ENCODE assay signal across 9 cellular contexts in the genomic region with DNA sequence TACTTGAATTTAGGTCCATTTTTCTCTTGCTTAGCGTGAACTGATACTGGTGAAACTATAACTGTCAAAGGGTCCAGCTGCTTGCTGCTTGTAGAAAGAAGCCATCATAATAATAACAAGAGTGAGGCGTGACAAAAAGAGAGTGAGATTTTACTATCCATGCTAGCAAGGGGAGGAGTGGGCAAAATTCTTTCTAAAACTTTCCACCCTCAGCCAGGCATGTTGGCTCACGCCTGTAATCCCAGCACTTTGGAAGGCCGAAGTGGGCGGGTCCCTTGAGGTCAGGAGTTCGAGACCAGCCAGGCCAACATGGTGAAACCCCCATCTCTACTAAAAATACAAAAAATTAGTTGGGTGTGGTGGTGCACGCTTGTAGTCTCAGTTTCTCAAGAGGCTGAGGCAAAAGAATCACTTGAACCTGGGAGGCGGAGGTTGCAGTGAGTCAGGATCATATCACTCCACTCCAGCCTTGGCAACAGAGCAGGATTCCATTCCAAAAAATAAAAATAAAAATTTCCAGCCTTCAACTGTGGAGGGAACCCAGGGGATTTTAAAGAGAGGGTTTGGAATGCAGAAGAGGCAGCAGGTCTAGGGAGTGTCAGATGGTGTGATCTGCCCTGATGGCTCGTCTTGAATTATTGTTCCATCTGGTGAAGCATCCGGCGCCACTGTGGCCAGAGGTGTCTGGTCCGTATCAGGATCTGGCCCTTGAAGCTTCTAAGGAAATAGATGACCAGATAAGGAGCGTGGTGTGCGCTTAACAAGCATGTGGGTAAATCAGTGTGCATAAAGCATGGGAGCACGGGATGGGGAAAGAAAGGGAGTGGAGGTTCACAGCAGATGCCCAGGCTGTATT. TPM values are rescaled to one million over a fixed set of nuclear protein-coding genes. Genes with fewer than 3 reads are reported as not detected.
DNase-seq lines count a peak whose midpoint lies in the region; ATAC-seq, FAIRE-seq and TF ChIP-seq lines count a peak whose summit lies in the region.
"Had no signal": no experiment of that assay in that cellular context is flagged by ENCODE, and none has a peak within 500 bp of the region (broad histone marks: within the 10 kb centered on the region; RNA-seq: fewer than 3 reads in every experiment).

No MANE protein-coding gene starts in this region.

- H3K27me3 ChIP-seq in muscle layer of colon (ENCODE audit: control insufficient read depth in 1 of 2, insufficient read depth in 2 of 2, low read length in 2 of 2): no peaks in the 10 kb centered on the region
- no peaks in the 10 kb centered on the region for H3K27me3 ChIP-seq in suprapubic skin

- peak overlapping the region; percentile 18 for H3K27ac ChIP-seq in muscle layer of colon (ENCODE audit: low read depth, low read length)
- H3K27ac ChIP-seq in suprapubic skin: no peak overlapping the region

- no peak for TF ChIP-seq POLR2A in suprapubic skin (IDR thresholded peaks at IDR 0.05)

- H3K9ac ChIP-seq in muscle layer of colon (ENCODE audit: low read length): no peak overlapping the region

- no peak overlapping the region for H3K4me3 Mint-ChIP-seq in activated naive CD8-positive, alpha-beta T cell treated with anti-CD3 and anti-CD28 coated beads for 36 hours

- H3K4me3 ChIP-seq in muscle layer of colon (ENCODE audit: low read depth in 1 of 2, low read length in 2 of 2): no peak overlapping the region
- no peak overlapping the region for H3K4me3 ChIP-seq in suprapubic skin

- peaks cover 43% of the 10 kb centered on the region for H3K4me1 Mint-ChIP-seq in activated naive CD8-positive, alpha-beta T cell treated with anti-CD3 and anti-CD28 coated beads for 36 hours

- peak; percentile 36 for ATAC-seq in GM21390 (IDR thresholded peaks at IDR 0.05; ENCODE audit: unreplicated experiment)

- no peak for TF ChIP-seq CTCF in suprapubic skin (IDR thresholded peaks at IDR 0.05)

- FAIRE-seq in HTR-8/SVneo (lab: Jason Lieb, UNC): no peak

- H3K9me3 ChIP-seq in muscle layer of colon (ENCODE audit: low read length): peaks cover 2% of the 10 kb centered on the region
- H3K9me3 ChIP-seq in suprapubic skin: no peaks in the 10 kb centered on the region

- 72% methylated on average over 15 of the region's 15 CpGs for WGBS in suprapubic skin

- H3K36me3 ChIP-seq in muscle layer of colon (ENCODE audit: insufficient read depth, low read length) (peaks cover 5% of the 10 kb centered on the region), suprapubic skin (peaks cover 35% of the 10 kb centered on the region)

- TF ChIP-seq EP300 in suprapubic skin (IDR thresholded peaks at IDR 0.05): no peak

- no peaks in the 10 kb centered on the region for H3K27me3 Mint-ChIP-seq in activated naive CD8-positive, alpha-beta T cell treated with anti-CD3 and anti-CD28 coated beads for 36 hours

- peaks cover 41% of the 10 kb centered on the region for H3K36me3 Mint-ChIP-seq in activated naive CD8-positive, alpha-beta T cell treated with anti-CD3 and anti-CD28 coated beads for 36 hours

- peak overlapping the region; percentile 82 for H3K27ac Mint-ChIP-seq in activated naive CD8-positive, alpha-beta T cell treated with anti-CD3 and anti-CD28 coated beads for 36 hours

- peaks cover 22% of the 10 kb centered on the region for H3K4me1 ChIP-seq in muscle layer of colon (ENCODE audit: insufficient read depth, low read length)
- no peaks in the 10 kb centered on the region for H3K4me1 ChIP-seq in suprapubic skin

- DNase-seq in DMS 273 treated with DMSO at 0.1 percent for 48 hours (lab: John Stamatoyannopoulos, UW) (peak; percentile 21), 8988T (no peak), suprapubic skin (ENCODE audit: low spot score in 2 of 2) (no peak), NCI-H1436 (lab: John Stamatoyannopoulos, UW) (no peak), HTR-8/SVneo (ENCODE audit: insufficient read length, low spot score) (no peak)
- no peak for DNase-seq in activated naive CD8-positive, alpha-beta T cell treated with anti-CD3 and anti-CD28 coated beads for 36 hours
- DNase-seq: activated CD8-positive, alpha-beta memory T cell treated with anti-CD3 and anti-CD28 coated beads, Interleukin-2, amount 50 U/mL, for 4 hours had no signal

- peaks cover under 1% of the 10 kb centered on the region for H3K9me3 Mint-ChIP-seq in activated naive CD8-positive, alpha-beta T cell treated with anti-CD3 and anti-CD28 coated beads for 36 hours

RNA-seq across cellular contexts. Expression of gene LRP2BP, which starts 51.8 kb away (rescaled TPM):
- total RNA-seq in activated naive CD8-positive, alpha-beta T cell treated with anti-CD3 and anti-CD28 coated beads for 36 hours: under 1 TPM; 0.41 to 0.44 TPM
- 1 to 10 TPM in 3 of 4 donors, under 1 TPM in 1; 0.60 to 3.1 (median 1.3) TPM for total RNA-seq in suprapubic skin

RNA-seq across cellular contexts. Expression of gene ANKRD37, which starts 52.7 kb away (rescaled TPM):
- total RNA-seq in activated naive CD8-positive, alpha-beta T cell treated with anti-CD3 and anti-CD28 coated beads for 36 hours: 10 to 100 TPM; 12.5 to 14.1 TPM
- 10 to 100 TPM in 2 of 4 donors, 1 to 10 TPM in 2; 8.0 to 20.4 (median 10.9) TPM for total RNA-seq in suprapubic skin
